ENCODE assay signal across 11 cellular contexts in the genomic region with DNA sequence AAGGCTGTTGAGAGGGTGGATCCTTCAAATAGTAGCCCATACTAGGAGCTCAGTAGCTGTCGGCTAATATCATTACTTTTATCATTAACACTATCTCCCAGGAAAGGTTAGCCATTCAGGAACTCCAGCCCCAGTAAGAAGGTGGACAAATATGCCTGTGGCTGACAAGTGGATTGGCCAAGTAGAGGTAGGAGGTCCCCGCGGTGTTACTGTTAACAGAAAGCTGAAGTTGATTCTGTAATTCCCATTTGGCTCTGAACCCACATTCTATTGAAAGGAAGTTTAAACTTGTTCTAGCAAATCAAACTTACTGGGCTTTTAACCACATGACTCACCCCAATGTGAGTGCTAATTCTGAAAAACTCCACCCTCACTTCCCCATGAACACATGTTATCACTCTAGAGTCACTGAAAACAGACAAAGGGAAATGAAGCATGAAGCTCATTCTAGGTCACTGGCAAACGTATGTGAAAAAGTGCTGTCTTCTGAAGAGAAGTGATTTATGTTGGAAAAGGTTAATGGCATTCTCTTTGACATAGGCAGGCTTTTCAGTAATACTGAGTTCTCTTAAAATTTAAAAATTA.
DNase-seq lines count a peak whose midpoint lies in the region; ATAC-seq and TF ChIP-seq lines count a peak whose summit lies in the region.
"Had no signal": no experiment of that assay in that cellular context is flagged by ENCODE, and none has a peak within 500 bp of the region (broad histone marks: within the 10 kb centered on the region; RNA-seq: fewer than 3 reads in every experiment).

No MANE protein-coding gene starts in this region.

- DNase-seq in GM06990 (ENCODE audit: extremely low read depth, insufficient read length) (peak; percentile 15), RPMI7951 (ENCODE audit: low read depth) (peak; percentile 93), lower lobe of right lung (no peak), HEK293T (ENCODE audit: extremely low spot score) (no peak)
- DNase-seq in activated naive CD4-positive, alpha-beta T cell treated with anti-CD3 and anti-CD28 coated beads, Interleukin-2, amount 50 U/mL, for 16 hours: no peak
- no peak for DNase-seq in stimulated activated naive CD4-positive, alpha-beta T cell treated with Interleukin-2 at 50 U/mL for 16 hours (lab: John Stamatoyannopoulos, UW)
- DNase-seq: activated CD8-positive, alpha-beta memory T cell treated with anti-CD3 and anti-CD28 coated beads for 24 hours; tibial artery had no signal

- peaks cover 9% of the 10 kb centered on the region for H3K4me1 ChIP-seq in lower lobe of right lung
- H3K4me1 ChIP-seq: tibial artery had no signal

- H3K27ac ChIP-seq in lower lobe of right lung: no peak overlapping the region
- H3K27ac ChIP-seq: coronary artery, tibial artery had no signal

- H3K36me3 ChIP-seq in GM06990 (ENCODE audit: control insufficient read depth, insufficient read depth, low read length) (no peaks in the 10 kb centered on the region), lower lobe of right lung (no peaks in the 10 kb centered on the region)
- H3K36me3 ChIP-seq: tibial artery had no signal

- TF ChIP-seq CTCF in GM06990 (IDR thresholded peaks at IDR 0.05; ENCODE audit: insufficient read depth, low read length, poor library complexity, severe bottlenecking) (no peak), lower lobe of right lung (IDR thresholded peaks at IDR 0.05) (no peak)

- H3K4me3 ChIP-seq in GM06990 (replicated peaks; ENCODE audit: low read depth, low read length) (no peak overlapping the region), lower lobe of right lung (no peak overlapping the region)
- H3K4me3 ChIP-seq: coronary artery, tibial artery had no signal

- POLR2A ChIA-PET in HEK293T (lab: Yijun Ruan, JAX): no interaction called here

- H3K9me3 ChIP-seq in lower lobe of right lung: no peaks in the 10 kb centered on the region
- H3K9me3 ChIP-seq: tibial artery had no signal

- intact Hi-C loops in lower lobe of right lung (cut with DNase I): no loop called here

- peak; percentile 86 for ATAC-seq in HG02884 (IDR thresholded peaks at IDR 0.05; ENCODE audit: unreplicated experiment)
- peak; percentile 64 to 84 for ATAC-seq in lower lobe of right lung
- no peak for ATAC-seq in HG03108 (IDR thresholded peaks at IDR 0.05; ENCODE audit: unreplicated experiment)

- CTCF ChIA-PET in HEK293T (lab: Yijun Ruan, JAX): no interaction called here

- H3K27me3 ChIP-seq in GM06990 (replicated peaks; ENCODE audit: control insufficient read depth, insufficient read depth, low read length) (no peaks in the 10 kb centered on the region), lower lobe of right lung (ENCODE audit: low read depth) (no peaks in the 10 kb centered on the region)
- H3K27me3 ChIP-seq: tibial artery had no signal

TF ChIP-seq in HEK293T, 16 proteins besides CTCF, POLR2A, EP300 and RAD21:
- TF ChIP-seq SP1 (IDR thresholded peaks at IDR 0.05) (no peak), TARDBP (IDR thresholded peaks at IDR 0.05) (no peak), LEF1 (IDR thresholded peaks at IDR 0.05; ENCODE audit: borderline replicate concordance) (no peak), ARNT (IDR thresholded peaks at IDR 0.05) (no peak), FOXK2 (IDR thresholded peaks at IDR 0.05) (no peak), HDGF (IDR thresholded peaks at IDR 0.05; ENCODE audit: borderline replicate concordance) (no peak), NFRKB (IDR thresholded peaks at IDR 0.05) (no peak), ELF4 (IDR thresholded peaks at IDR 0.05) (no peak), ZNF384 (IDR thresholded peaks at IDR 0.05) (no peak), FOXA1 (IDR thresholded peaks at IDR 0.05) (no peak), SUZ12 (IDR thresholded peaks at IDR 0.05) (no peak), BHLHE40 (IDR thresholded peaks at IDR 0.05; ENCODE audit: borderline replicate concordance) (no peak), FOXM1 (IDR thresholded peaks at IDR 0.05; ENCODE audit: borderline replicate concordance) (no peak), CTBP1 (IDR thresholded peaks at IDR 0.05; ENCODE audit: borderline replicate concordance) (no peak)
- TF ChIP-seq, protein P1, sequence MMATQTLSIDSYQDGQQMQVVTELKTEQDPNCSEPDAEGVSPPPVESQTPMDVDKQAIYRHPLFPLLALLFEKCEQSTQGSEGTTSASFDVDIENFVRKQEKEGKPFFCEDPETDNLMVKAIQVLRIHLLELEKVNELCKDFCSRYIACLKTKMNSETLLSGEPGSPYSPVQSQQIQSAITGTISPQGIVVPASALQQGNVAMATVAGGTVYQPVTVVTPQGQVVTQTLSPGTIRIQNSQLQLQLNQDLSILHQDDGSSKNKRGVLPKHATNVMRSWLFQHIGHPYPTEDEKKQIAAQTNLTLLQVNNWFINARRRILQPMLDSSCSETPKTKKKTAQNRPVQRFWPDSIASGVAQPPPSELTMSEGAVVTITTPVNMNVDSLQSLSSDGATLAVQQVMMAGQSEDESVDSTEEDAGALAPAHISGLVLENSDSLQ (IDR thresholded peaks at IDR 0.05): no peak

Comparison
In these comparisons a context has a peak if more than half of its experiments do, and no peak if none do; other contexts are left out.
1. DNase-seq: peak in GM06990 (single experiment) and RPMI7951 (single experiment); none in lower lobe of right lung (single experiment), HEK293T (single experiment), activated naive CD4-positive, alpha-beta T cell treated with anti-CD3 and anti-CD28 coated beads, Interleukin-2, amount 50 U/mL, for 16 hours (single experiment) and stimulated activated naive CD4-positive, alpha-beta T cell treated with Interleukin-2 at 50 U/mL for 16 hours (single experiment).